Comparison of ENCODE assay signal across 1 cellular context in genomic region chr19:51587264-51588191, GRCh38.
TF ChIP-seq lines count a peak whose summit lies in the region.

No MANE protein-coding gene starts in this region.

TF ChIP-seq in K562, 482 proteins besides CTCF, POLR2A, EP300 and RAD21 (continues in another document):
- TF ChIP-seq ZNF583 (CRISPR knock-in tag; IDR thresholded peaks at IDR 0.05): no peak
- no peak for TF ChIP-seq MBD2 (IDR thresholded peaks at IDR 0.05; ENCODE audit: borderline replicate concordance, low read depth)
- no peak for TF ChIP-seq PCBP1 (IDR thresholded peaks at IDR 0.05; ENCODE audit: low read depth, low read length, poor library complexity, severe bottlenecking)
- TF ChIP-seq ZEB2 (IDR thresholded peaks at IDR 0.05): peak; percentile 43; the same call in 1 of the 2 replicates
- TF ChIP-seq, protein P1, sequence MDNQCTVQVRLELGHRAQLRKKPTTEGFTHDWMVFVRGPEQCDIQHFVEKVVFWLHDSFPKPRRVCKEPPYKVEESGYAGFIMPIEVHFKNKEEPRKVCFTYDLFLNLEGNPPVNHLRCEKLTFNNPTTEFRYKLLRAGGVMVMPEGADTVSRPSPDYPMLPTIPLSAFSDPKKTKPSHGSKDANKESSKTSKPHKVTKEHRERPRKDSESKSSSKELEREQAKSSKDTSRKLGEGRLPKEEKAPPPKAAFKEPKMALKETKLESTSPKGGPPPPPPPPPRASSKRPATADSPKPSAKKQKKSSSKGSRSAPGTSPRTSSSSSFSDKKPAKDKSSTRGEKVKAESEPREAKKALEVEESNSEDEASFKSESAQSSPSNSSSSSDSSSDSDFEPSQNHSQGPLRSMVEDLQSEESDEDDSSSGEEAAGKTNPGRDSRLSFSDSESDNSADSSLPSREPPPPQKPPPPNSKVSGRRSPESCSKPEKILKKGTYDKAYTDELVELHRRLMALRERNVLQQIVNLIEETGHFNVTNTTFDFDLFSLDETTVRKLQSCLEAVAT (IDR thresholded peaks at IDR 0.05): no peak
- no peak for TF ChIP-seq ZNF511 (CRISPR knock-in tag; IDR thresholded peaks at IDR 0.05)
- peak; percentile 37; the same call in 1 of the 2 replicates for TF ChIP-seq JUN (IDR thresholded peaks at IDR 0.05; ENCODE audit: borderline replicate concordance, low read depth, low read length)
- no peak for TF ChIP-seq JUN (CRISPR knock-in tag; IDR thresholded peaks at IDR 0.05; ENCODE audit: borderline replicate concordance)
- no peak for TF ChIP-seq SLC30A9 (CRISPR knock-in tag; IDR thresholded peaks at IDR 0.05)
- TF ChIP-seq ZBTB12 (CRISPR knock-in tag; IDR thresholded peaks at IDR 0.05): no peak
- 0 out of 2 replicates have a peak, but pooled peaks have one; percentile 17 for TF ChIP-seq CHD2 (IDR thresholded peaks at IDR 0.05; ENCODE audit: low read depth, low read length)
- TF ChIP-seq CSDE1 (IDR thresholded peaks at IDR 0.05): no peak
- no peak for TF ChIP-seq TAL1 (IDR thresholded peaks at IDR 0.05)
- TF ChIP-seq TRIM24 (IDR thresholded peaks at IDR 0.05): peak in 1 of 2 experiments; percentile 52; a peak in 2 of 4 replicates
- no peak for TF ChIP-seq ZNF408 (CRISPR knock-in tag; IDR thresholded peaks at IDR 0.05; ENCODE audit: low read depth)
- no peak for TF ChIP-seq WHSC1 (IDR thresholded peaks at IDR 0.05; ENCODE audit: low read length)
- TF ChIP-seq POLR2H (tag; IDR thresholded peaks at IDR 0.05; ENCODE audit: low read depth): no peak
- TF ChIP-seq TRIM28 (IDR thresholded peaks at IDR 0.05): peak; percentile 96
- peak; percentile 90 for TF ChIP-seq ZNF274 (IDR thresholded peaks at IDR 0.05; ENCODE audit: borderline replicate concordance, low read depth, low read length)
- no peak for TF ChIP-seq ATF3 (IDR thresholded peaks at IDR 0.05)
- TF ChIP-seq ATF3 (CRISPR knock-in tag; conservative IDR thresholded peaks at IDR 0.05): no peak
- TF ChIP-seq NCOR1 (IDR thresholded peaks at IDR 0.05): no peak
- peak; percentile 50; the same call in 1 of the 2 replicates for TF ChIP-seq XRCC3 (IDR thresholded peaks at IDR 0.05)
- peak; percentile 49; the same call in 1 of the 2 replicates for TF ChIP-seq GATA2 (CRISPR knock-in tag; IDR thresholded peaks at IDR 0.05)
- no peak for TF ChIP-seq CBFA2T3 (IDR thresholded peaks at IDR 0.05)
- no peak for TF ChIP-seq MCM2 (IDR thresholded peaks at IDR 0.05; ENCODE audit: low read depth)
- 0 out of 2 replicates have a peak, but pooled peaks have one; percentile 41 for TF ChIP-seq NFRKB (IDR thresholded peaks at IDR 0.05; ENCODE audit: low read depth)
- no peak for TF ChIP-seq U2AF2 (optimal IDR thresholded peaks at IDR 0.05; ENCODE audit: low read depth, low read length)
- no peak for TF ChIP-seq SIN3A (IDR thresholded peaks at IDR 0.05; ENCODE audit: borderline replicate concordance in 2 of 2, control insufficient read depth in 1 of 2, low read depth in 2 of 2, low read length in 2 of 2)
- TF ChIP-seq SOX6 (IDR thresholded peaks at IDR 0.05): peak; percentile 75; the same call in 1 of the 2 replicates
- TF ChIP-seq MTF1 (CRISPR knock-in tag; IDR thresholded peaks at IDR 0.05; ENCODE audit: borderline replicate concordance): no peak
- TF ChIP-seq NELFE (IDR thresholded peaks at IDR 0.05; ENCODE audit: insufficient read depth, insufficient read length): no peak
- TF ChIP-seq GTF2F1 (IDR thresholded peaks at IDR 0.05; ENCODE audit: low read depth, low read length): peak; percentile 31; the same call in 1 of the 2 replicates
- TF ChIP-seq LEF1 (IDR thresholded peaks at IDR 0.05): no peak
- peak; percentile 29; the same call in 1 of the 2 replicates for TF ChIP-seq ZNF445 (CRISPR knock-in tag; IDR thresholded peaks at IDR 0.05; ENCODE audit: low read depth)
- TF ChIP-seq, protein P2, sequence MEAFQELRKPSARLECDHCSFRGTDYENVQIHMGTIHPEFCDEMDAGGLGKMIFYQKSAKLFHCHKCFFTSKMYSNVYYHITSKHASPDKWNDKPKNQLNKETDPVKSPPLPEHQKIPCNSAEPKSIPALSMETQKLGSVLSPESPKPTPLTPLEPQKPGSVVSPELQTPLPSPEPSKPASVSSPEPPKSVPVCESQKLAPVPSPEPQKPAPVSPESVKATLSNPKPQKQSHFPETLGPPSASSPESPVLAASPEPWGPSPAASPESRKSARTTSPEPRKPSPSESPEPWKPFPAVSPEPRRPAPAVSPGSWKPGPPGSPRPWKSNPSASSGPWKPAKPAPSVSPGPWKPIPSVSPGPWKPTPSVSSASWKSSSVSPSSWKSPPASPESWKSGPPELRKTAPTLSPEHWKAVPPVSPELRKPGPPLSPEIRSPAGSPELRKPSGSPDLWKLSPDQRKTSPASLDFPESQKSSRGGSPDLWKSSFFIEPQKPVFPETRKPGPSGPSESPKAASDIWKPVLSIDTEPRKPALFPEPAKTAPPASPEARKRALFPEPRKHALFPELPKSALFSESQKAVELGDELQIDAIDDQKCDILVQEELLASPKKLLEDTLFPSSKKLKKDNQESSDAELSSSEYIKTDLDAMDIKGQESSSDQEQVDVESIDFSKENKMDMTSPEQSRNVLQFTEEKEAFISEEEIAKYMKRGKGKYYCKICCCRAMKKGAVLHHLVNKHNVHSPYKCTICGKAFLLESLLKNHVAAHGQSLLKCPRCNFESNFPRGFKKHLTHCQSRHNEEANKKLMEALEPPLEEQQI (IDR thresholded peaks at IDR 0.05): no peak
- TF ChIP-seq ZNF830 (CRISPR knock-in tag; IDR thresholded peaks at IDR 0.05): no peak
- peak; percentile 33; the same call in 1 of the 2 replicates for TF ChIP-seq MTA3 (IDR thresholded peaks at IDR 0.05; ENCODE audit: borderline replicate concordance)
- TF ChIP-seq, protein P3, sequence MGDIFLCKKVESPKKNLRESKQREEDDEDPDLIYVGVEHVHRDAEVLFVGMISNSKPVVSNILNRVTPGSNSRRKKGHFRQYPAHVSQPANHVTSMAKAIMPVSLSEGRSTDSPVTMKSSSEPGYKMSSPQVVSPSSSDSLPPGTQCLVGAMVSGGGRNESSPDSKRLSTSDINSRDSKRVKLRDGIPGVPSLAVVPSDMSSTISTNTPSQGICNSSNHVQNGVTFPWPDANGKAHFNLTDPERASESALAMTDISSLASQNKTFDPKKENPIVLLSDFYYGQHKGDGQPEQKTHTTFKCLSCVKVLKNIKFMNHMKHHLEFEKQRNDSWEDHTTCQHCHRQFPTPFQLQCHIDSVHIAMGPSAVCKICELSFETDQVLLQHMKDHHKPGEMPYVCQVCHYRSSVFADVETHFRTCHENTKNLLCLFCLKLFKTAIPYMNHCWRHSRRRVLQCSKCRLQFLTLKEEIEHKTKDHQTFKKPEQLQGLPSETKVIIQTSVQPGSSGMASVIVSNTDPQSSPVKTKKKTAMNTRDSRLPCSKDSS (IDR thresholded peaks at IDR 0.05; ENCODE audit: low read depth, partially characterized antibody): peak; percentile 95
- peak; percentile 83 for TF ChIP-seq ZNF239 (CRISPR knock-in tag; IDR thresholded peaks at IDR 0.05)
- no peak for TF ChIP-seq ZNF232 (CRISPR knock-in tag; IDR thresholded peaks at IDR 0.05)
- TF ChIP-seq NFATC3 (IDR thresholded peaks at IDR 0.05): no peak
- 0 out of 2 replicates have a peak, but pooled peaks have one; percentile 14 for TF ChIP-seq ZNF280B (CRISPR knock-in tag; IDR thresholded peaks at IDR 0.05)
- TF ChIP-seq CBX5 (IDR thresholded peaks at IDR 0.05; ENCODE audit: borderline replicate concordance, low read depth): peak; percentile 43; the same call in 1 of the 2 replicates
- TF ChIP-seq CBX1 (IDR thresholded peaks at IDR 0.05; ENCODE audit: low read depth): 0 out of 2 replicates have a peak, but pooled peaks have one; percentile 19
- no peak for TF ChIP-seq ZNF79 (CRISPR knock-in tag; IDR thresholded peaks at IDR 0.05; ENCODE audit: low read depth)
- no peak for TF ChIP-seq HDAC1 (IDR thresholded peaks at IDR 0.05)
- no peak for TF ChIP-seq ZNF3 (CRISPR knock-in tag; IDR thresholded peaks at IDR 0.05)
- no peak for TF ChIP-seq NFYB (IDR thresholded peaks at IDR 0.05; ENCODE audit: extremely low read depth, insufficient read length)
- TF ChIP-seq ZNF75A (CRISPR knock-in tag; IDR thresholded peaks at IDR 0.05): peak; percentile 99
- TF ChIP-seq ZFPM2 (CRISPR knock-in tag; IDR thresholded peaks at IDR 0.05): no peak
- no peak for TF ChIP-seq ZNF717 (CRISPR knock-in tag; IDR thresholded peaks at IDR 0.05)
- TF ChIP-seq, protein P4, sequence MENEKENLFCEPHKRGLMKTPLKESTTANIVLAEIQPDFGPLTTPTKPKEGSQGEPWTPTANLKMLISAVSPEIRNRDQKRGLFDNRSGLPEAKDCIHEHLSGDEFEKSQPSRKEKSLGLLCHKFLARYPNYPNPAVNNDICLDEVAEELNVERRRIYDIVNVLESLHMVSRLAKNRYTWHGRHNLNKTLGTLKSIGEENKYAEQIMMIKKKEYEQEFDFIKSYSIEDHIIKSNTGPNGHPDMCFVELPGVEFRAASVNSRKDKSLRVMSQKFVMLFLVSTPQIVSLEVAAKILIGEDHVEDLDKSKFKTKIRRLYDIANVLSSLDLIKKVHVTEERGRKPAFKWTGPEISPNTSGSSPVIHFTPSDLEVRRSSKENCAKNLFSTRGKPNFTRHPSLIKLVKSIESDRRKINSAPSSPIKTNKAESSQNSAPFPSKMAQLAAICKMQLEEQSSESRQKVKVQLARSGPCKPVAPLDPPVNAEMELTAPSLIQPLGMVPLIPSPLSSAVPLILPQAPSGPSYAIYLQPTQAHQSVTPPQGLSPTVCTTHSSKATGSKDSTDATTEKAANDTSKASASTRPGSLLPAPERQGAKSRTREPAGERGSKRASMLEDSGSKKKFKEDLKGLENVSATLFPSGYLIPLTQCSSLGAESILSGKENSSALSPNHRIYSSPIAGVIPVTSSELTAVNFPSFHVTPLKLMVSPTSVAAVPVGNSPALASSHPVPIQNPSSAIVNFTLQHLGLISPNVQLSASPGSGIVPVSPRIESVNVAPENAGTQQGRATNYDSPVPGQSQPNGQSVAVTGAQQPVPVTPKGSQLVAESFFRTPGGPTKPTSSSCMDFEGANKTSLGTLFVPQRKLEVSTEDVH (IDR thresholded peaks at IDR 0.05; ENCODE audit: low read depth, partially characterized antibody): peak; percentile 15
- no peak for TF ChIP-seq NR2C2 (CRISPR knock-in tag; IDR thresholded peaks at IDR 0.05)
- no peak for TF ChIP-seq NR2C2 (tag; IDR thresholded peaks at IDR 0.05)
- TF ChIP-seq STAG1 (CRISPR knock-in tag; IDR thresholded peaks at IDR 0.05; ENCODE audit: borderline replicate concordance): no peak
- TF ChIP-seq, protein P5, sequence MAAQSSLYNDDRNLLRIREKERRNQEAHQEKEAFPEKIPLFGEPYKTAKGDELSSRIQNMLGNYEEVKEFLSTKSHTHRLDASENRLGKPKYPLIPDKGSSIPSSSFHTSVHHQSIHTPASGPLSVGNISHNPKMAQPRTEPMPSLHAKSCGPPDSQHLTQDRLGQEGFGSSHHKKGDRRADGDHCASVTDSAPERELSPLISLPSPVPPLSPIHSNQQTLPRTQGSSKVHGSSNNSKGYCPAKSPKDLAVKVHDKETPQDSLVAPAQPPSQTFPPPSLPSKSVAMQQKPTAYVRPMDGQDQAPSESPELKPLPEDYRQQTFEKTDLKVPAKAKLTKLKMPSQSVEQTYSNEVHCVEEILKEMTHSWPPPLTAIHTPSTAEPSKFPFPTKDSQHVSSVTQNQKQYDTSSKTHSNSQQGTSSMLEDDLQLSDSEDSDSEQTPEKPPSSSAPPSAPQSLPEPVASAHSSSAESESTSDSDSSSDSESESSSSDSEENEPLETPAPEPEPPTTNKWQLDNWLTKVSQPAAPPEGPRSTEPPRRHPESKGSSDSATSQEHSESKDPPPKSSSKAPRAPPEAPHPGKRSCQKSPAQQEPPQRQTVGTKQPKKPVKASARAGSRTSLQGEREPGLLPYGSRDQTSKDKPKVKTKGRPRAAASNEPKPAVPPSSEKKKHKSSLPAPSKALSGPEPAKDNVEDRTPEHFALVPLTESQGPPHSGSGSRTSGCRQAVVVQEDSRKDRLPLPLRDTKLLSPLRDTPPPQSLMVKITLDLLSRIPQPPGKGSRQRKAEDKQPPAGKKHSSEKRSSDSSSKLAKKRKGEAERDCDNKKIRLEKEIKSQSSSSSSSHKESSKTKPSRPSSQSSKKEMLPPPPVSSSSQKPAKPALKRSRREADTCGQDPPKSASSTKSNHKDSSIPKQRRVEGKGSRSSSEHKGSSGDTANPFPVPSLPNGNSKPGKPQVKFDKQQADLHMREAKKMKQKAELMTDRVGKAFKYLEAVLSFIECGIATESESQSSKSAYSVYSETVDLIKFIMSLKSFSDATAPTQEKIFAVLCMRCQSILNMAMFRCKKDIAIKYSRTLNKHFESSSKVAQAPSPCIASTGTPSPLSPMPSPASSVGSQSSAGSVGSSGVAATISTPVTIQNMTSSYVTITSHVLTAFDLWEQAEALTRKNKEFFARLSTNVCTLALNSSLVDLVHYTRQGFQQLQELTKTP (IDR thresholded peaks at IDR 0.05; ENCODE audit: low read depth in 1 of 2, partially characterized antibody in 2 of 2): peak in 1 of 2 experiments; percentile 25
